18 cellular contexts compared by ENCODE assay signal in genomic region chr10:96118604-96119450, GRCh38. TPM values are rescaled to one million over a fixed set of nuclear protein-coding genes. Genes with fewer than 3 reads are reported as not detected.
DNase-seq lines count a peak whose midpoint lies in the region; ATAC-seq, FAIRE-seq and TF ChIP-seq lines count a peak whose summit lies in the region.
"Had no signal": no experiment of that assay in that cellular context is flagged by ENCODE, and none has a peak within 500 bp of the region (broad histone marks: within the 10 kb centered on the region; RNA-seq: fewer than 3 reads in every experiment).

No MANE protein-coding gene starts in this region.

- no peak overlapping the region for H3K9ac ChIP-seq in K562 (ENCODE audit: insufficient read depth in 1 of 2, low read depth in 2 of 2, low read length in 2 of 2)

- BruUV-seq in K562 (replicated peaks; lab: Mats Ljungman, UMichigan): no TSS peak

- no peak for TF ChIP-seq RAD21 in K562 (CRISPR knock-in tag; conservative IDR thresholded peaks at IDR 0.05 in 1 of 2, IDR thresholded peaks at IDR 0.05 in 1 of 2)

- no peaks in the 10 kb centered on the region for H3K79me2 ChIP-seq in K562 (ENCODE audit: control insufficient read depth, insufficient read depth, low read length)

- ATAC-seq in K562 (no peak), heart right ventricle (no peak), HG02798 (IDR thresholded peaks at IDR 0.05; ENCODE audit: poor library complexity, unreplicated experiment) (no peak)
- ATAC-seq: activated CD4-positive, alpha-beta T cell treated with anti-CD3 and anti-CD28 coated beads for 36 hours; activated CD8-positive, alpha-beta memory T cell treated with anti-CD3 and anti-CD28 coated beads, Interleukin-2, amount 10 ng/mL, durations not matched to agents 7 days and 5 days had no signal

- H3K9me3 ChIP-seq in K562 (replicated peaks; ENCODE audit: control insufficient read depth, insufficient read depth, low read depth, low read length) (no peaks in the 10 kb centered on the region), heart right ventricle (no peaks in the 10 kb centered on the region)
- H3K9me3 ChIP-seq: suprapubic skin had no signal

- TF ChIP-seq CTCF in 22Rv1 (IDR thresholded peaks at IDR 0.05) (no peak), K562 (IDR thresholded peaks at IDR 0.05 in 2 of 3, conservative IDR thresholded peaks at IDR 0.05 in 1 of 3; ENCODE audit: insufficient read depth in 2 of 3, low read depth in 1 of 3, low read length in 3 of 3) (no peak), heart right ventricle (IDR thresholded peaks at IDR 0.05) (no peak)

- intact Hi-C loops in K562 (cut with micrococcal nuclease): no loop called here
- intact Hi-C loops in heart right ventricle (cut with DNase I): no loop called here

- no peak overlapping the region for H3K4me3 ChIP-seq in K562
- no peak overlapping the region for H3K4me3 ChIP-seq in heart right ventricle
- H3K4me3 ChIP-seq: coronary artery, suprapubic skin had no signal

- no peak for TF ChIP-seq EP300 in K562 (IDR thresholded peaks at IDR 0.05; ENCODE audit: low read length)

- H3K27me3 ChIP-seq in K562 (ENCODE audit: control insufficient read depth in 2 of 2, insufficient read depth in 2 of 2, low read length in 2 of 2): no peaks in the 10 kb centered on the region
- H3K27me3 ChIP-seq in heart right ventricle: peaks cover 0 to 97% (median 84%) of the 10 kb centered on the region in 7 donors

- 84% methylated on average over 17 of the region's 21 CpGs for WGBS in K562 (ENCODE audit: insufficient coverage, low coverage, missing lambda C conversion rate)
- 88 to 89% methylated on average over 21 of the region's 21 CpGs for WGBS in heart right ventricle, 2 donors

- in situ Hi-C loops in K562 (cut with MboI): no loop called here

- no peak for FAIRE-seq in K562 (lab: Jason Lieb, UNC)
- FAIRE-seq: H1 had no signal

- peak; percentile 94 for DNase-seq in HT-29 (ENCODE audit: low spot score)
- peak; percentile 31 for DNase-seq in NCI-H345 (lab: John Stamatoyannopoulos, UW)
- no peak for DNase-seq in K562 (ENCODE audit: extremely low read depth in 1 of 4, low spot score in 3 of 4)
- DNase-seq in NCI-H446 treated with DMSO at 0.1 percent for 48 hours (lab: John Stamatoyannopoulos, UW): no peak
- no peak for DNase-seq in GM19238 (ENCODE audit: insufficient read length, low spot score)
- no peak for DNase-seq in heart right ventricle
- DNase-seq: activated CD4-positive, alpha-beta T cell treated with anti-CD3 and anti-CD28 coated beads for 36 hours; activated CD8-positive, alpha-beta memory T cell treated with anti-CD3 and anti-CD28 coated beads, Interleukin-2, amount 10 ng/mL, durations not matched to agents 7 days and 5 days; MM.1S; NCI-H2107; NK-92 treated with Interleukin-12 subunit alpha and Interleukin-12 subunit beta, amount 100 ng/mL, for 24 hours; nucleus accumbens had no signal

- peak overlapping the region; percentile 90 for H3K27ac ChIP-seq in 22Rv1
- H3K27ac ChIP-seq in K562 (ENCODE audit: extremely low read depth, low read depth, low read length): no peak overlapping the region
- no peak overlapping the region for H3K27ac ChIP-seq in heart right ventricle
- H3K27ac ChIP-seq: coronary artery, RWPE1, suprapubic skin had no signal

- peaks cover 5 to 7% of the 10 kb centered on the region in 2 experiments; a peak in 3 of 5 replicates for H3K4me1 ChIP-seq in K562 (replicated peaks in 1 of 2; ENCODE audit: control insufficient read depth in 2 of 2, insufficient read depth in 2 of 2, low read length in 2 of 2)
- H3K4me1 ChIP-seq in heart right ventricle: no peaks in the 10 kb centered on the region
- H3K4me1 ChIP-seq: suprapubic skin had no signal

- CTCF ChIA-PET in K562 (lab: Yijun Ruan, JAX; ENCODE audit: low intra/inter-chr PET ratio): no interaction called here

- H3K9me1 ChIP-seq in K562 (ENCODE audit: control insufficient read depth, insufficient read depth, low read length): no peaks in the 10 kb centered on the region

- H3K36me3 ChIP-seq in K562 (ENCODE audit: control insufficient read depth, insufficient read depth, low read length) (no peaks in the 10 kb centered on the region), heart right ventricle (no peaks in the 10 kb centered on the region)
- H3K36me3 ChIP-seq: suprapubic skin had no signal

- no peaks in the 10 kb centered on the region for H4K20me1 ChIP-seq in K562 (replicated peaks; ENCODE audit: control insufficient read depth, insufficient read depth, low read length)

- POLR2A ChIA-PET in K562 (lab: Yijun Ruan, JAX): interaction anchor here (1.0 to 2.9 kb wide), 3 partner anchors 11 to 12 kb away, joined by 3 to 8 read pairs (median 7); no protein-coding TSS in a partner anchor

- no peak overlapping the region for H3K4me2 ChIP-seq in K562 (ENCODE audit: insufficient read depth, low read length)

- peak overlapping the region; percentile 45; the same call in 1 of the 2 replicates for H2AFZ ChIP-seq in K562 (ENCODE audit: low read depth, low read length)

- no peak for TF ChIP-seq POLR2A in K562 (conservative IDR thresholded peaks at IDR 0.05)

TF ChIP-seq in K562, 482 proteins besides CTCF, POLR2A, EP300 and RAD21 (continues in another document):
- TF ChIP-seq SMC3 (conservative IDR thresholded peaks at IDR 0.05; ENCODE audit: insufficient read depth, low read depth, low read length) (no peak), CBFA2T2 (conservative IDR thresholded peaks at IDR 0.05) (no peak), CBX2 (IDR thresholded peaks at IDR 0.05; ENCODE audit: insufficient read depth, low read length, poor library complexity, severe bottlenecking) (no peak), ZNF184 (CRISPR knock-in tag; IDR thresholded peaks at IDR 0.05) (no peak), PRMT5 (CRISPR knock-in tag; IDR thresholded peaks at IDR 0.05) (no peak), HNRNPUL1 (IDR thresholded peaks at IDR 0.05; ENCODE audit: low read length) (no peak), SUPT5H (IDR thresholded peaks at IDR 0.05) (no peak), RUNX1 (IDR thresholded peaks at IDR 0.05; ENCODE audit: low read depth) (no peak), FOSL1 (tag; conservative IDR thresholded peaks at IDR 0.05) (no peak), ZFPM2 (CRISPR knock-in tag; IDR thresholded peaks at IDR 0.05) (no peak)
- TF ChIP-seq, protein P1, sequence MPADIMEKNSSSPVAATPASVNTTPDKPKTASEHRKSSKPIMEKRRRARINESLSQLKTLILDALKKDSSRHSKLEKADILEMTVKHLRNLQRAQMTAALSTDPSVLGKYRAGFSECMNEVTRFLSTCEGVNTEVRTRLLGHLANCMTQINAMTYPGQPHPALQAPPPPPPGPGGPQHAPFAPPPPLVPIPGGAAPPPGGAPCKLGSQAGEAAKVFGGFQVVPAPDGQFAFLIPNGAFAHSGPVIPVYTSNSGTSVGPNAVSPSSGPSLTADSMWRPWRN (IDR thresholded peaks at IDR 0.05; ENCODE audit: low read depth): no peak

RNA-seq across cellular contexts. Expression of gene ZNF518A, which starts 11.3 kb away (rescaled TPM):
- total RNA-seq in HT-29 (2014; rRNA removed; shearing (Covaris generic)): 18.0 and 20.0 TPM in 2 replicates
- 28.5 and 85.2 TPM in 2 replicates for total RNA-seq in K562 (2011; cell fraction: chromatin; rRNA removed; ENCODE audit: low replicate concordance)
- 19.5 and 30.8 TPM in 2 replicates for total RNA-seq in K562 (2011; cell fraction: nucleolus; rRNA removed)
- 33.7 and 39.2 TPM in 2 replicates for total RNA-seq in K562 (2011; cell fraction: nucleoplasm; rRNA removed)
- 15.3 and 16.1 TPM in 2 replicates for total RNA-seq in K562 (2014; rRNA removed)
- 30.0 and 32.8 TPM in 2 replicates for total RNA-seq in K562 (2014; rRNA removed; fragmentation: Illumina TruSeq; extraction: Trizol)
- total RNA-seq in K562 (2015; rRNA removed; fragmentation: Illumina TruSeq; extraction: Trizol): 25.9 and 28.9 TPM in 2 replicates
- total RNA-seq in K562 (2021): 20.7 and 25.8 TPM in 2 replicates
- 17.5 and 20.8 TPM in 2 replicates for polyA plus RNA-seq in K562 (2011; rRNA removed)
- polyA plus RNA-seq in K562 (2011; cell fraction: cytosol; rRNA removed): 3.2 and 5.5 TPM in 2 replicates
- 19.6 and 27.6 TPM in 2 replicates for polyA plus RNA-seq in K562 (2011; cell fraction: nucleus; rRNA removed)
- polyA plus RNA-seq in K562 (2012): 11.7 and 14.0 TPM in 2 replicates
- polyA plus RNA-seq in K562 (2014; fragmentation: Illumina TruSeq; extraction: Trizol): 15.7 and 17.4 TPM in 2 replicates
- polyA plus RNA-seq in K562 (2014; fragmentation: Nextera tagmentation; extraction: Ambion mirVana): 10 to 100 TPM in 1 of 2 experiments, 1 to 10 TPM in 1; 6.3 to 11.4 TPM
- polyA plus RNA-seq in K562 (2014; rRNA removed): 10.9 and 11.9 TPM in 2 replicates
- 36.9 and 40.5 TPM in 2 replicates for polyA minus RNA-seq in K562 (2011; rRNA and poly(A)+ RNA removed)
- polyA minus RNA-seq in K562 (2011; cell fraction: cytosol; rRNA and poly(A)+ RNA removed): 13.7 and 15.2 TPM in 2 replicates
- polyA minus RNA-seq in K562 (2011; cell fraction: nucleus; rRNA and poly(A)+ RNA removed): 35.4 and 49.2 TPM in 2 replicates
- 10 to 100 TPM; 11.0 to 15.0 (median 12.7) TPM for total RNA-seq in heart right ventricle
- polyA plus RNA-seq in heart right ventricle: 1 to 10 TPM; 1.7 to 6.9 TPM

Comparison
In these comparisons a context has a peak if more than half of its experiments do, and no peak if none do; other contexts are left out.
1. DNase-seq: peak in HT-29 (single experiment) and NCI-H345 (single experiment); none in K562 (0 of 4), NCI-H446 treated with DMSO at 0.1 percent for 48 hours (single experiment), GM19238 (single experiment) and heart right ventricle (0 of 2).